In the genomic region with DNA sequence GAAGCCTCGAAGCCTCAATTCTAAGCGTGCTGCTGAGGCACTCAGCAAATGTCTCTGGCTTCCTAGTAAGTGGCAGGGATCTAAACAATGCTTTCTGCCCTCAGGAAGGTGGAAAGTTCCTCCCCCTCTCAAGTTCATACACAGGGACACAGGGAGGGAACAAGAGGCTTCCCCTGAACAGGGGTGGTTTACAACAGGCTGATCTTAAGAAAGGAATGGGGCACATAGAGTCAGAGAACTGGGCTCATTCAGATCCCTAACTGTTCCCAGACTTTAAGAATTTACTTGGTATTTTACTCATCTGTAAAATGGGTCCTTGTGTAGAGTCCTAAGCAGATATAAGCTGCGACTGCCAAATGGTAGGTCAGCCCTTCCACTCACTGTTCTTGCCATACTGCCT, we compare ENCODE assay signal across 11 cellular contexts. TPM values are rescaled to one million over a fixed set of nuclear protein-coding genes. Genes with fewer than 3 reads are reported as not detected.
A peak's percentile ranks its signal among the peaks of the same experiment; 100 is the strongest.
DNase-seq lines count a peak whose midpoint lies in the region; ATAC-seq and TF ChIP-seq lines count a peak whose summit lies in the region.
"Had no signal": no experiment of that assay in that cellular context is flagged by ENCODE, and none has a peak within 500 bp of the region (broad histone marks: within the 10 kb centered on the region; RNA-seq: fewer than 3 reads in every experiment).

No MANE protein-coding gene starts in this region.

- H2BK5ac ChIP-seq in trophoblast cell (ENCODE audit: low read depth, low read length, poor library complexity), result peak overlapping the region; percentile 67

- H3K18ac ChIP-seq in trophoblast cell (ENCODE audit: low read length), result peak overlapping the region; percentile 76

- H3K36me3 ChIP-seq in right atrium auricular region (no peaks in the 10 kb centered on the region), esophagus muscularis mucosa (no peaks in the 10 kb centered on the region), trophoblast cell (ENCODE audit: control insufficient read depth in 1 of 2, insufficient read depth in 2 of 2, low read length in 2 of 2) (peaks cover 11 to 12% of the 10 kb centered on the region in 2 experiments)

- peak overlapping the region; percentile 27 for H2AK5ac ChIP-seq in trophoblast cell (ENCODE audit: low read length)

- peaks cover 0 to 88% of the 10 kb centered on the region in 2 donors for H3K4me1 ChIP-seq in right atrium auricular region
- peaks cover 60 to 97% (median 87%) of the 10 kb centered on the region in 4 donors for H3K4me1 ChIP-seq in esophagus muscularis mucosa
- H3K4me1 ChIP-seq in trophoblast cell (ENCODE audit: control insufficient read depth in 1 of 2, insufficient read depth in 2 of 2, low read length in 2 of 2), result peaks cover 48% of the 10 kb centered on the region in 2 experiments

- H2BK120ac ChIP-seq in trophoblast cell (ENCODE audit: insufficient read depth, low read length, poor library complexity), result peak overlapping the region; percentile 77

- peak overlapping the region; percentile 28 to 50 for H3K27ac ChIP-seq in right atrium auricular region
- peak overlapping the region; percentile 77 to 87 (median 84) for H3K27ac ChIP-seq in esophagus muscularis mucosa (replicated peaks in 1 of 4)
- peak overlapping the region; percentile 97 for H3K27ac ChIP-seq in trophoblast cell (ENCODE audit: low read depth, low read length)

- TF ChIP-seq POLR2A in esophagus muscularis mucosa (IDR thresholded peaks at IDR 0.05; ENCODE audit: low read depth), result no peak

- peak overlapping the region; percentile 80 for H3K4ac ChIP-seq in trophoblast cell (ENCODE audit: low read depth, low read length)

- no peak for TF ChIP-seq EP300 in esophagus muscularis mucosa (IDR thresholded peaks at IDR 0.05)

- peaks cover 70% of the 10 kb centered on the region for H3K79me1 ChIP-seq in trophoblast cell (ENCODE audit: low read length)

- H3K4me2 ChIP-seq in trophoblast cell (ENCODE audit: low read length), result peak overlapping the region; percentile 85

- no peak overlapping the region for H3K9ac ChIP-seq in trophoblast cell (ENCODE audit: low read length)

- H4K8ac ChIP-seq in trophoblast cell (ENCODE audit: low read depth, low read length), result peak overlapping the region; percentile 44

- no peak overlapping the region for H4K12ac ChIP-seq in trophoblast cell (ENCODE audit: low read depth, low read length)

- DNase-seq in right atrium auricular region (ENCODE audit: low spot score), result no peak
- no peak for DNase-seq in Right ventricle myocardium inferior (ENCODE audit: missing footprints)
- no peak for DNase-seq in esophagus muscularis mucosa (ENCODE audit: extremely low spot score)
- DNase-seq in trophoblast cell, result no peak
- no peak for DNase-seq in OCI-M1 (lab: John Stamatoyannopoulos, UW)
- DNase-seq in SKM-1 treated with dmso at 0.1 percent for 144 hours (lab: John Stamatoyannopoulos, UW; ENCODE audit: unreplicated experiment), result no peak
- DNase-seq in stimulated activated CD4-positive, alpha-beta T cell treated with anti-CD3 and anti-CD28 coated beads, Interleukin-12 subunit alpha, Interleukin-12 subunit beta, amount 100 ng/mL, for 4 hours, result no peak
- DNase-seq: activated naive CD4-positive, alpha-beta T cell treated with Interleukin-2 at 50 U/mL for 16 hours; effector CD4-positive, alpha-beta T cell; hypothalamus had no signal

- no peak overlapping the region for H3K23ac ChIP-seq in trophoblast cell (ENCODE audit: low read length)

- peaks cover 32% of the 10 kb centered on the region for H3K79me2 ChIP-seq in trophoblast cell (ENCODE audit: control insufficient read depth, insufficient read depth, low read length, poor library complexity)

- no peak overlapping the region for H3K4me3 ChIP-seq in right atrium auricular region
- H3K4me3 ChIP-seq in esophagus muscularis mucosa, result no peak overlapping the region
- no peak overlapping the region for H3K4me3 ChIP-seq in trophoblast cell (ENCODE audit: low read depth, low read length)

- no peak for TF ChIP-seq CTCF in right atrium auricular region (IDR thresholded peaks at IDR 0.05)
- no peak for TF ChIP-seq CTCF in esophagus muscularis mucosa (IDR thresholded peaks at IDR 0.05)

- no peaks in the 10 kb centered on the region for H3K27me3 ChIP-seq in right atrium auricular region
- H3K27me3 ChIP-seq in esophagus muscularis mucosa, result no peaks in the 10 kb centered on the region
- no peaks in the 10 kb centered on the region for H3K27me3 ChIP-seq in trophoblast cell (ENCODE audit: insufficient read depth, low read length)

- WGBS in esophagus muscularis mucosa, result 100% methylated on average over 1 of the region's 3 CpGs
- no CpG with 5 or more reads among the region's 3 CpGs for WGBS in trophoblast cell (ENCODE audit: extremely low coverage, insufficient coverage, insufficient read length)

- peak overlapping the region; percentile 88 for H4K91ac ChIP-seq in trophoblast cell (ENCODE audit: low read depth, low read length)

- ATAC-seq in Right ventricle myocardium inferior (no peak), GM19328 (IDR thresholded peaks at IDR 0.05; ENCODE audit: unreplicated experiment) (no peak)

- H2BK12ac ChIP-seq in trophoblast cell (ENCODE audit: low read length), result peak overlapping the region; percentile 75

- H2AFZ ChIP-seq in trophoblast cell (ENCODE audit: insufficient read depth, low read length, poor library complexity), result peak overlapping the region; percentile 9

- intact Hi-C loops in Right ventricle myocardium inferior (cut with DNase I), result loop anchor here (10.0 kb wide), 1 partner anchor 235 kb away; no protein-coding TSS in a partner anchor
- intact Hi-C loops in esophagus muscularis mucosa (cut with DNase I), result no loop called here

- H3K9me3 ChIP-seq in right atrium auricular region, result no peaks in the 10 kb centered on the region
- no peaks in the 10 kb centered on the region for H3K9me3 ChIP-seq in esophagus muscularis mucosa
- no peaks in the 10 kb centered on the region for H3K9me3 ChIP-seq in trophoblast cell (ENCODE audit: insufficient read depth, low read depth, low read length)

- peak overlapping the region; percentile 62 for H3K14ac ChIP-seq in trophoblast cell (ENCODE audit: low read length)

RNA-seq across cellular contexts. Expression of gene TNS3, which starts 2.5 kb away (rescaled TPM):
- total RNA-seq in right atrium auricular region, result 10 to 100 TPM; 39.7 to 44.4 TPM
- 44.8 TPM for total RNA-seq in Right ventricle myocardium inferior
- total RNA-seq in esophagus muscularis mucosa, result 10 to 100 TPM; 34.6 to 52.5 (median 48.6) TPM
- polyA plus RNA-seq in trophoblast cell (2013), result 85.9 and 86.5 TPM in 2 replicates

Comparison
In these comparisons a context has a peak if more than half of its experiments do, and no peak if none do; other contexts are left out.
1. H3K27ac ChIP-seq: peak in every context shown above with its lines; median percentile 97 in trophoblast cell; 84 in esophagus muscularis mucosa; 39 in right atrium auricular region.